11 cellular contexts compared by ENCODE assay signal in the genomic region with DNA sequence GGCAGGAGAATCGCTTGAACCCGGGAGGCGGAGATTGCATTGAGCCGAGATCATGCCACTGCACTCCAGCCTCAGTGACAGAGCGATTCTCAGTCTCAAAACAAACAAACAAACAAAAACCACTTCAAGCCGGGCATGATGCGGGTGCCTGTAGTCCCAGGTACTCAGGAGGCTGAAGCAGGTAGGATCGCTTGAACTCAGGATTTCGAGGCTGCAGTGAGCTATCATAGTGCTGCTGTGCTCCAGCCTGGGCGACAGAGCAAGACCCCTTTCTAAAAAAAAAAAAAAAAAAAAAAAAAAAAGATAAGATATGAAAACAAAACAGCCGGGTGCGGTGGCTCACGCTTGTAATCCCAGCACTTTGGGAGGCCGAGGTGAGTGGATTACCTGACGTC. TPM values are rescaled to one million over a fixed set of nuclear protein-coding genes. Genes with fewer than 3 reads are reported as not detected.
DNase-seq lines count a peak whose midpoint lies in the region; ATAC-seq, FAIRE-seq and TF ChIP-seq lines count a peak whose summit lies in the region.
"Had no signal": no experiment of that assay in that cellular context is flagged by ENCODE, and none has a peak within 500 bp of the region (broad histone marks: within the 10 kb centered on the region; RNA-seq: fewer than 3 reads in every experiment).

No MANE protein-coding gene starts in this region.

- H3K27me3 ChIP-seq in DND-41 (ENCODE audit: insufficient read depth, low read length, poor library complexity) (no peaks in the 10 kb centered on the region), MG63 (no peaks in the 10 kb centered on the region), astrocyte (ENCODE audit: insufficient read depth, low read length) (peaks cover 2% of the 10 kb centered on the region), neural progenitor cell (peaks cover 18% of the 10 kb centered on the region)

- H4K20me1 ChIP-seq in DND-41 (ENCODE audit: insufficient read depth, low read length): no peaks in the 10 kb centered on the region
- H4K20me1 ChIP-seq in astrocyte (ENCODE audit: insufficient read depth, low read length): no peaks in the 10 kb centered on the region
- no peaks in the 10 kb centered on the region for H4K20me1 ChIP-seq in neural progenitor cell (ENCODE audit: low read depth)

- FAIRE-seq in astrocyte (lab: Jason Lieb, UNC): no peak
- FAIRE-seq: small intestine had no signal

- H3K79me2 ChIP-seq in DND-41 (ENCODE audit: insufficient read depth, low read length) (no peaks in the 10 kb centered on the region), astrocyte (ENCODE audit: insufficient read depth, low read length) (no peaks in the 10 kb centered on the region), neural progenitor cell (ENCODE audit: low read depth) (no peaks in the 10 kb centered on the region)

- intact Hi-C loops in activated CD4-positive, alpha-beta memory T cell treated with anti-CD3 and anti-CD28 coated beads for 36 hours (cut with micrococcal nuclease): no loop called here

- peaks cover 8% of the 10 kb centered on the region for H3F3A ChIP-seq in neural progenitor cell (ENCODE audit: low read depth)

- H3K27ac Mint-ChIP-seq in astrocyte (ENCODE audit: unreplicated experiment) (no peak overlapping the region), neural progenitor cell (no peak overlapping the region)
- H3K27ac Mint-ChIP-seq in activated CD4-positive, alpha-beta memory T cell treated with anti-CD3 and anti-CD28 coated beads for 36 hours: no peak overlapping the region

- no peak overlapping the region for H3K27ac ChIP-seq in DND-41 (ENCODE audit: low read length)
- no peak overlapping the region for H3K27ac ChIP-seq in astrocyte (ENCODE audit: low read depth, low read length)
- H3K27ac ChIP-seq in neural progenitor cell: no peak overlapping the region

- H3K27me3 Mint-ChIP-seq in astrocyte (ENCODE audit: low read depth, unreplicated experiment): peaks cover 8% of the 10 kb centered on the region
- no peaks in the 10 kb centered on the region for H3K27me3 Mint-ChIP-seq in neural progenitor cell (ENCODE audit: insufficient read depth, low read depth)
- H3K27me3 Mint-ChIP-seq in activated CD4-positive, alpha-beta memory T cell treated with anti-CD3 and anti-CD28 coated beads for 36 hours: no peaks in the 10 kb centered on the region

- H3K4me3 Mint-ChIP-seq in astrocyte (ENCODE audit: unreplicated experiment): no peak overlapping the region
- H3K4me3 Mint-ChIP-seq in neural progenitor cell: no peak overlapping the region
- no peak overlapping the region for H3K4me3 Mint-ChIP-seq in activated CD4-positive, alpha-beta memory T cell treated with anti-CD3 and anti-CD28 coated beads for 36 hours

- H2AFZ ChIP-seq in DND-41 (ENCODE audit: low read depth, low read length): peak overlapping the region; percentile 80; the same call in 1 of the 2 replicates
- peak overlapping the region; percentile 54 for H2AFZ ChIP-seq in astrocyte (ENCODE audit: low read depth, low read length)
- H2AFZ ChIP-seq in neural progenitor cell (replicated peaks): peak overlapping the region; percentile 87

- H3K9me3 Mint-ChIP-seq in astrocyte (ENCODE audit: unreplicated experiment) (no peaks in the 10 kb centered on the region), neural progenitor cell (no peaks in the 10 kb centered on the region)
- no peaks in the 10 kb centered on the region for H3K9me3 Mint-ChIP-seq in activated CD4-positive, alpha-beta memory T cell treated with anti-CD3 and anti-CD28 coated beads for 36 hours

- H3K4me3 ChIP-seq in DND-41 (ENCODE audit: low read depth in 1 of 2, low read length in 2 of 2): no peak overlapping the region
- peak overlapping the region; percentile 39 for H3K4me3 ChIP-seq in MG63
- no peak overlapping the region for H3K4me3 ChIP-seq in astrocyte (ENCODE audit: insufficient read depth, low read depth, low read length)
- no peak overlapping the region for H3K4me3 ChIP-seq in neural progenitor cell

- TF ChIP-seq CTCF in DND-41 (IDR thresholded peaks at IDR 0.05; ENCODE audit: borderline replicate concordance, extremely low read depth, low read length, poor library complexity, severe bottlenecking): no peak
- no peak for TF ChIP-seq CTCF in astrocyte (IDR thresholded peaks at IDR 0.05; ENCODE audit: insufficient read depth, low read depth, low read length)
- no peak for TF ChIP-seq CTCF in neural progenitor cell (IDR thresholded peaks at IDR 0.05)

- no peaks in the 10 kb centered on the region for H3K9me3 ChIP-seq in DND-41 (ENCODE audit: insufficient read depth, low read length, severe bottlenecking)
- H3K9me3 ChIP-seq in MG63: no peaks in the 10 kb centered on the region
- H3K9me3 ChIP-seq in astrocyte (ENCODE audit: insufficient read depth, low read depth, low read length): no peaks in the 10 kb centered on the region
- H3K9me3 ChIP-seq in neural progenitor cell (ENCODE audit: low read depth): no peaks in the 10 kb centered on the region

- DNase-seq in DND-41 (no peak), MG63 (no peak), astrocyte (ENCODE audit: low read depth) (no peak), neural progenitor cell (ENCODE audit: low spot score) (no peak), kidney glomerular epithelial cell (lab: John Stamatoyannopoulos, UW) (no peak), MV-4-11 (lab: John Stamatoyannopoulos, UW) (no peak)
- DNase-seq in activated CD4-positive, alpha-beta memory T cell treated with anti-CD3 and anti-CD28 coated beads for 36 hours: no peak
- DNase-seq in activated CD4-positive, CD25-positive, alpha-beta regulatory T cell treated with anti-CD3 and anti-CD28 coated beads, Interleukin-2, amount 50 U/mL, for 72 hours: no peak
- DNase-seq: NCI-H524 treated with DMSO at 0.1 percent for 48 hours had no signal

- POLR2A ChIA-PET in activated CD4-positive, alpha-beta memory T cell treated with anti-CD3 and anti-CD28 coated beads for 36 hours (lab: Charles Lee): interaction anchor here (0.6 kb wide), 1 partner anchor 35 kb away, joined by 3 read pairs; no protein-coding TSS in a partner anchor

- no peak for ATAC-seq in DND-41 (ENCODE audit: insufficient read depth, low read depth)

- no peak overlapping the region for H3K4me2 ChIP-seq in DND-41 (ENCODE audit: insufficient read depth, low read length)
- H3K4me2 ChIP-seq in astrocyte (ENCODE audit: low read length): peak overlapping the region; percentile 83
- no peak overlapping the region for H3K4me2 ChIP-seq in neural progenitor cell

- CTCF ChIA-PET in activated CD4-positive, alpha-beta memory T cell treated with anti-CD3 and anti-CD28 coated beads for 36 hours (lab: Charles Lee): interaction anchor here (0.7 to 5.1 kb wide), 15 partner anchors 9 to 904 kb away, joined by 3 to 47 read pairs (median 7); partner anchors contain the start of genes CATSPERG, FAM98C, KCNK6 and PSMD8

- H3K4me1 Mint-ChIP-seq in astrocyte (ENCODE audit: low read depth, unreplicated experiment) (peaks cover 2% of the 10 kb centered on the region), neural progenitor cell (peaks cover 10% of the 10 kb centered on the region)
- H3K4me1 Mint-ChIP-seq in activated CD4-positive, alpha-beta memory T cell treated with anti-CD3 and anti-CD28 coated beads for 36 hours (ENCODE audit: low read depth): peaks cover 2% of the 10 kb centered on the region

- peak overlapping the region; percentile 15; the same call in 1 of the 2 replicates for H3K9ac ChIP-seq in DND-41 (ENCODE audit: low read depth, low read length)
- peak overlapping the region; percentile 66 for H3K9ac ChIP-seq in astrocyte (ENCODE audit: low read length)
- no peak overlapping the region for H3K9ac ChIP-seq in neural progenitor cell

- H3K36me3 Mint-ChIP-seq in astrocyte (ENCODE audit: low read depth, unreplicated experiment) (no peaks in the 10 kb centered on the region), neural progenitor cell (no peaks in the 10 kb centered on the region)
- no peaks in the 10 kb centered on the region for H3K36me3 Mint-ChIP-seq in activated CD4-positive, alpha-beta memory T cell treated with anti-CD3 and anti-CD28 coated beads for 36 hours

- H3K36me3 ChIP-seq in DND-41 (ENCODE audit: insufficient read depth, low read length) (no peaks in the 10 kb centered on the region), MG63 (no peaks in the 10 kb centered on the region), astrocyte (ENCODE audit: insufficient read depth, low read length) (no peaks in the 10 kb centered on the region), neural progenitor cell (no peaks in the 10 kb centered on the region)

- H3K4me1 ChIP-seq in DND-41 (ENCODE audit: insufficient read depth, low read length): peaks cover 7% of the 10 kb centered on the region
- peaks cover 3% of the 10 kb centered on the region for H3K4me1 ChIP-seq in astrocyte (ENCODE audit: insufficient read depth, low read length)
- no peaks in the 10 kb centered on the region for H3K4me1 ChIP-seq in neural progenitor cell

RNA-seq across cellular contexts. Expression of gene PPP1R14A, which starts 12.9 kb away (rescaled TPM):
- 1.0 TPM in 1 of 2 replicates, not detected in the other for total RNA-seq in MG63 (2014; rRNA removed; shearing (Covaris generic); ENCODE audit: low replicate concordance)
- total RNA-seq in astrocyte: 13.4 and 18.0 TPM in 2 replicates
- total RNA-seq in neural progenitor cell (ENCODE audit: low replicate concordance): 2.0 and 4.2 TPM in 2 replicates
- 1 to 10 TPM; 1.6 to 1.8 TPM for total RNA-seq in activated CD4-positive, alpha-beta memory T cell treated with anti-CD3 and anti-CD28 coated beads for 36 hours
- total RNA-seq: myocyte had no signal

RNA-seq across cellular contexts. Expression of gene DPF1, which starts 19.3 kb away (rescaled TPM):
- 6.9 and 7.0 TPM in 2 replicates for total RNA-seq in MG63 (2014; rRNA removed; shearing (Covaris generic); ENCODE audit: low replicate concordance)
- total RNA-seq in astrocyte: 4.0 and 4.5 TPM in 2 replicates
- 3.4 and 6.5 TPM in 2 replicates for total RNA-seq in neural progenitor cell (ENCODE audit: low replicate concordance)
- 1 to 10 TPM in 1 of 2 experiments, under 1 TPM in 1; 0.75 to 1.2 TPM for total RNA-seq in activated CD4-positive, alpha-beta memory T cell treated with anti-CD3 and anti-CD28 coated beads for 36 hours

RNA-seq across cellular contexts. Expression of gene SPINT2, which starts 21.1 kb away (rescaled TPM):
- 1.8 and 7.7 TPM in 2 replicates for total RNA-seq in MG63 (2014; rRNA removed; shearing (Covaris generic); ENCODE audit: low replicate concordance)
- total RNA-seq in astrocyte (119 and 171 TPM in 2 replicates), neural progenitor cell (ENCODE audit: low replicate concordance) (71.0 and 177 TPM in 2 replicates)
- total RNA-seq in activated CD4-positive, alpha-beta memory T cell treated with anti-CD3 and anti-CD28 coated beads for 36 hours: 10 to 100 TPM; 57.5 to 60.9 TPM
